Comparison of ENCODE assay signal across 17 cellular contexts in the genomic region with DNA sequence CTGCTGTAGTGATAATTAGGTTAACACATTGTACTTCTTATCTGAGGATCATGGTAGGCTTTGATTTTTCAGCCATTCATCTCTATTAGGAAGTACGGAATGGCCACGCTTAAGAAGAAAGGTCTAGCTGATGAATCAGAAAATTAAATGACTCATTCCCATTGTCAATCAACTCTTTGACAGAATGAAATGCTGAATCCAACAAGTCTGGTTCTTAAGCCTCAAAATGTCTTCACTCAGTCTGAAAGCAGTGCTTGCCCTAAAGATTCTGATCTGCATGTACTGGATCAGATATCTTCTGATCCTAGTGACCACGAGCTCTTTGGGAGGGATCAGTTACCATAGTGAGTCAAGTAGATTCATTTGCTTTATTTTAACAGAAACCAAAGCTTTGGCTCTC. TPM values are rescaled to one million over a fixed set of nuclear protein-coding genes. Genes with fewer than 3 reads are reported as not detected.
A peak's percentile ranks its signal among the peaks of the same experiment; 100 is the strongest.
DNase-seq lines count a peak whose midpoint lies in the region; ATAC-seq and TF ChIP-seq lines count a peak whose summit lies in the region.
"Had no signal": no experiment of that assay in that cellular context is flagged by ENCODE, and none has a peak within 500 bp of the region (broad histone marks: within the 10 kb centered on the region; RNA-seq: fewer than 3 reads in every experiment).

No MANE protein-coding gene starts in this region.

- H3K9ac ChIP-seq in skeletal muscle satellite cell (ENCODE audit: low read depth, low read length): peak overlapping the region; percentile 94
- H3K9ac ChIP-seq: GM23248 had no signal

- H3K4me1 ChIP-seq in skeletal muscle satellite cell (ENCODE audit: control insufficient read depth, insufficient read depth, low read length) (peaks cover 74% of the 10 kb centered on the region), ascending aorta (no peaks in the 10 kb centered on the region)

- H3K36me3 ChIP-seq in skeletal muscle satellite cell (ENCODE audit: insufficient read depth, low read length): no peaks in the 10 kb centered on the region
- H3K36me3 ChIP-seq in ascending aorta: no peaks in the 10 kb centered on the region

- H3K27me3 ChIP-seq in skeletal muscle satellite cell (ENCODE audit: control insufficient read depth, insufficient read depth, low read length) (no peaks in the 10 kb centered on the region), ascending aorta (no peaks in the 10 kb centered on the region)

- intact Hi-C loops in ascending aorta (cut with DNase I): no loop called here

- POLR2A ChIA-PET in HEK293T (lab: Yijun Ruan, JAX): no interaction called here

- H3K4me3 ChIP-seq in skeletal muscle satellite cell (ENCODE audit: low read length) (peak overlapping the region; percentile 55), ascending aorta (no peak overlapping the region)
- H3K4me3 ChIP-seq: GM23248 had no signal

- DNase-seq in HEK293T (ENCODE audit: extremely low spot score) (no peak), astrocyte of the hippocampus (ENCODE audit: low read depth, low spot score) (peak; percentile 41), inferior parietal cortex (ENCODE audit: extremely low spot score) (peak; percentile 23), NCI-H146 (lab: John Stamatoyannopoulos, UW) (no peak), ascending aorta (ENCODE audit: low spot score in 2 of 2) (no peak)
- DNase-seq: activated CD8-positive, alpha-beta memory T cell treated with anti-CD3 and anti-CD28 coated beads, Interleukin-2, amount 10 ng/mL, durations not matched to agents 7 days and 5 days; activated gamma-delta T cell treated with Interleukin-2 at 50 U/mL for 16 hours; GM23248; Kasumi-1; NCI-H1436; NCI-H345; stimulated activated CD4-positive, alpha-beta T cell treated with anti-CD3 and anti-CD28 coated beads, Interleukin-2, amount 100 ng/mL, for 24 hours; T-helper 17 cell had no signal

- no peak for TF ChIP-seq CTCF in ascending aorta (IDR thresholded peaks at IDR 0.05)

- H3K9me3 ChIP-seq in skeletal muscle satellite cell (replicated peaks; ENCODE audit: low read length) (no peaks in the 10 kb centered on the region), ascending aorta (no peaks in the 10 kb centered on the region)

- no peak overlapping the region for H3K27ac ChIP-seq in ascending aorta
- H3K27ac ChIP-seq: GM23248 had no signal

- H3K4me2 ChIP-seq in skeletal muscle satellite cell (ENCODE audit: low read length): peak overlapping the region; percentile 76

- ATAC-seq in GM18909 (IDR thresholded peaks at IDR 0.05; ENCODE audit: poor library complexity, unreplicated experiment): no peak
- ATAC-seq: activated CD8-positive, alpha-beta memory T cell treated with anti-CD3 and anti-CD28 coated beads, Interleukin-2, amount 10 ng/mL, durations not matched to agents 7 days and 5 days; Right ventricle myocardium inferior; T-helper 17 cell; WTC11 had no signal

- CTCF ChIA-PET in HEK293T (lab: Yijun Ruan, JAX): interaction anchor here (0.8 to 1.2 kb wide), 2 partner anchors 21 to 334 kb away, joined by 3 to 4 read pairs; no protein-coding TSS in a partner anchor

TF ChIP-seq in HEK293T, 16 proteins besides CTCF, POLR2A, EP300 and RAD21:
- TF ChIP-seq LEF1 (IDR thresholded peaks at IDR 0.05; ENCODE audit: borderline replicate concordance): no peak
- TF ChIP-seq, protein P1, sequence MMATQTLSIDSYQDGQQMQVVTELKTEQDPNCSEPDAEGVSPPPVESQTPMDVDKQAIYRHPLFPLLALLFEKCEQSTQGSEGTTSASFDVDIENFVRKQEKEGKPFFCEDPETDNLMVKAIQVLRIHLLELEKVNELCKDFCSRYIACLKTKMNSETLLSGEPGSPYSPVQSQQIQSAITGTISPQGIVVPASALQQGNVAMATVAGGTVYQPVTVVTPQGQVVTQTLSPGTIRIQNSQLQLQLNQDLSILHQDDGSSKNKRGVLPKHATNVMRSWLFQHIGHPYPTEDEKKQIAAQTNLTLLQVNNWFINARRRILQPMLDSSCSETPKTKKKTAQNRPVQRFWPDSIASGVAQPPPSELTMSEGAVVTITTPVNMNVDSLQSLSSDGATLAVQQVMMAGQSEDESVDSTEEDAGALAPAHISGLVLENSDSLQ (IDR thresholded peaks at IDR 0.05): peak; percentile 15; the same call in 1 of the 2 replicates

RNA-seq across cellular contexts. Expression of a gene that starts 5.7 kb away (rescaled TPM):
- 7.9 and 10.5 TPM in 2 replicates for total RNA-seq in skeletal muscle satellite cell (2012; rRNA removed)
- 26.6 TPM for total RNA-seq in ascending aorta

Comparison
In these comparisons a context has a peak if more than half of its experiments do, and no peak if none do; other contexts are left out.
1. DNase-seq: peak in astrocyte of the hippocampus (single experiment) and inferior parietal cortex (single experiment); none in HEK293T (single experiment), NCI-H146 (single experiment) and ascending aorta (0 of 2).